Comparison of ENCODE assay signal across 23 cellular contexts in the genomic region with DNA sequence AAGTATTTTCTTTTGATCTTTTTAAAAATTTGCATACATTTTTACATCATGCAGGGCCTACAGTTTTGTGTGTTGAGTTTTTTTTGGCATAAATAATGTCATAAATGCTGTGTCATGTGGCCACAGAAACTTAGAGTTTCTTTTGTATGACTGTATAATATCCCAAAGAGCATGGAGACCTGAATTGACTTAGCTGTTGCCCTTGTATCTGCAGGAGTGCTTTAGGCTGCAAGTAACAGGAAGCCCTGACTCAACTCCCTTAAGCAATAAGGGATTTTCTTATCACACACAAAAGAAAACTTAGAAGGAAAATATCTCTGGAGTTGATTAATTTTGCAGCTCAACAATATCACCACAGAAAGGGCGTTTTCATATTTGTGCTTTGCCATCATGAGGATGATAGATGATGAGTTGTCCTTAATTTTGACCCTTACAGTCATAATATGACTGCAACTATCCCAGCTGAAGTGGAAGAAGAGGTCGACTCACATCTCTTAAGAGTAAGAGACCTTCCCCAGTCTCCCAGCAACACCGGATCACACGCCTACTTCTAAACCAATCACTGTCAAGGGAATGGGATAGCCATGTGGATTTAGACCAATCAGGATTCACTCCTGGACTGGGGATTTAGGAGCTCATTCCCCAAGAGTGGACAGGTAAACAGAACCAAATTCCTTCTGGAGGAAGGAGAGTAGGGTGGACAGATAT.
DNase-seq lines count a peak whose midpoint lies in the region; ATAC-seq and TF ChIP-seq lines count a peak whose summit lies in the region.
"Had no signal": no experiment of that assay in that cellular context is flagged by ENCODE, and none has a peak within 500 bp of the region (broad histone marks: within the 10 kb centered on the region; RNA-seq: fewer than 3 reads in every experiment).

No MANE protein-coding gene starts in this region.

- CTCF ChIA-PET in WTC11 (lab: Charles Lee) = interaction anchor here (0.7 to 0.9 kb wide), 3 partner anchors 20 to 65 kb away, joined by 3 to 5 read pairs (median 3); no protein-coding TSS in a partner anchor
- CTCF ChIA-PET in activated CD4-positive, alpha-beta memory T cell treated with anti-CD3 and anti-CD28 coated beads, Interleukin-2, amount 10 ng/mL, durations not matched to agents 7 days and 5 days (lab: Charles Lee) = no interaction called here

- peaks cover 10% of the 10 kb centered on the region for H3K4me1 Mint-ChIP-seq in WTC11
- H3K4me1 Mint-ChIP-seq in activated CD4-positive, alpha-beta memory T cell treated with anti-CD3 and anti-CD28 coated beads, Interleukin-2, amount 10 ng/mL, durations not matched to agents 7 days and 5 days = peaks cover 15% of the 10 kb centered on the region
- H3K4me1 Mint-ChIP-seq: activated CD4-positive, alpha-beta T cell treated with anti-CD3 and anti-CD28 coated beads, Interleukin-2, amount 10 ng/mL, durations not matched to agents 7 days and 5 days; activated naive CD8-positive, alpha-beta T cell treated with anti-CD3 and anti-CD28 coated beads, Interleukin-2, amount 10 ng/mL, durations not matched to agents 7 days and 5 days; CD4-positive, CD25-positive, alpha-beta regulatory T cell; naive thymus-derived CD8-positive, alpha-beta T cell had no signal

- DNase-seq in ELR (ENCODE audit: low read depth) = peak; percentile 27
- peak; percentile 24 for DNase-seq in MG63
- DNase-seq in WTC11 (ENCODE audit: low spot score) = no peak
- peak; percentile 61 for DNase-seq in iPS-NIHi11 (ENCODE audit: low spot score)
- DNase-seq in activated CD4-positive, alpha-beta memory T cell treated with anti-CD3 and anti-CD28 coated beads, Interleukin-2, amount 10 ng/mL, durations not matched to agents 7 days and 5 days = no peak
- DNase-seq in medulla oblongata (ENCODE audit: extremely low spot score) = no peak
- DNase-seq: activated CD4-positive, alpha-beta T cell treated with anti-CD3 and anti-CD28 coated beads, Interleukin-2, amount 10 ng/mL, durations not matched to agents 7 days and 5 days; activated naive CD8-positive, alpha-beta T cell treated with anti-CD3 and anti-CD28 coated beads, Interleukin-2, amount 10 ng/mL, durations not matched to agents 7 days and 5 days; CD4-positive, CD25-positive, alpha-beta regulatory T cell; effector CD8-positive, alpha-beta T cell; IMR-90; naive thymus-derived CD8-positive, alpha-beta T cell; NCI-H146; NCI-H2171 treated with DMSO at 0.1 percent for 48 hours; NCI-H748 treated with DMSO at 0.1 percent for 48 hours; SHP77; spleen; stimulated activated CD4-positive, alpha-beta T cell treated with anti-CD3 and anti-CD28 coated beads, Interleukin-4, amount 100 ng/mL, for 24 hours; stimulated activated naive CD8-positive, alpha-beta T cell treated with anti-CD3 and anti-CD28 coated beads, Interleukin-15, Interleukin-2, amounts not matched to agents 100 U/mL and 50 U/mL, for 24 hours; thyroid gland had no signal

- H3K4me3 Mint-ChIP-seq in WTC11 = no peak overlapping the region
- no peak overlapping the region for H3K4me3 Mint-ChIP-seq in activated CD4-positive, alpha-beta memory T cell treated with anti-CD3 and anti-CD28 coated beads, Interleukin-2, amount 10 ng/mL, durations not matched to agents 7 days and 5 days
- H3K4me3 Mint-ChIP-seq: activated CD4-positive, alpha-beta T cell treated with anti-CD3 and anti-CD28 coated beads, Interleukin-2, amount 10 ng/mL, durations not matched to agents 7 days and 5 days; activated naive CD8-positive, alpha-beta T cell treated with anti-CD3 and anti-CD28 coated beads, Interleukin-2, amount 10 ng/mL, durations not matched to agents 7 days and 5 days; CD4-positive, CD25-positive, alpha-beta regulatory T cell; naive thymus-derived CD8-positive, alpha-beta T cell had no signal

- H3K27me3 ChIP-seq in MG63 = peaks cover 12% of the 10 kb centered on the region
- H3K27me3 ChIP-seq: thyroid gland had no signal

- no peaks in the 10 kb centered on the region for H3K9me3 Mint-ChIP-seq in WTC11
- H3K9me3 Mint-ChIP-seq in activated CD4-positive, alpha-beta memory T cell treated with anti-CD3 and anti-CD28 coated beads, Interleukin-2, amount 10 ng/mL, durations not matched to agents 7 days and 5 days = no peaks in the 10 kb centered on the region
- H3K9me3 Mint-ChIP-seq: activated CD4-positive, alpha-beta T cell treated with anti-CD3 and anti-CD28 coated beads, Interleukin-2, amount 10 ng/mL, durations not matched to agents 7 days and 5 days; activated naive CD8-positive, alpha-beta T cell treated with anti-CD3 and anti-CD28 coated beads, Interleukin-2, amount 10 ng/mL, durations not matched to agents 7 days and 5 days had no signal

- POLR2A ChIA-PET in WTC11 (lab: Charles Lee) = interaction anchor here (0.6 kb wide), 1 partner anchor 236 kb away, joined by 5 read pairs; no protein-coding TSS in a partner anchor
- POLR2A ChIA-PET in activated CD4-positive, alpha-beta memory T cell treated with anti-CD3 and anti-CD28 coated beads, Interleukin-2, amount 10 ng/mL, durations not matched to agents 7 days and 5 days (lab: Charles Lee) = interaction anchor here (0.6 kb wide), 1 partner anchor 355 kb away, joined by 3 read pairs; no protein-coding TSS in a partner anchor

- no peak for TF ChIP-seq CTCF in WTC11 (IDR thresholded peaks at IDR 0.05)

- no peak overlapping the region for H3K4me3 ChIP-seq in MG63
- H3K4me3 ChIP-seq: spleen, thyroid gland had no signal

- H3K27me3 Mint-ChIP-seq in WTC11 (ENCODE audit: low read depth) = no peaks in the 10 kb centered on the region; the same call in 1 of the 2 replicates
- H3K27me3 Mint-ChIP-seq in activated CD4-positive, alpha-beta memory T cell treated with anti-CD3 and anti-CD28 coated beads, Interleukin-2, amount 10 ng/mL, durations not matched to agents 7 days and 5 days = peaks cover 21% of the 10 kb centered on the region

- H3K27ac Mint-ChIP-seq in WTC11 = no peak overlapping the region
- H3K27ac Mint-ChIP-seq in activated CD4-positive, alpha-beta memory T cell treated with anti-CD3 and anti-CD28 coated beads, Interleukin-2, amount 10 ng/mL, durations not matched to agents 7 days and 5 days = no peak overlapping the region
- H3K27ac Mint-ChIP-seq: activated CD4-positive, alpha-beta T cell treated with anti-CD3 and anti-CD28 coated beads, Interleukin-2, amount 10 ng/mL, durations not matched to agents 7 days and 5 days; activated naive CD8-positive, alpha-beta T cell treated with anti-CD3 and anti-CD28 coated beads, Interleukin-2, amount 10 ng/mL, durations not matched to agents 7 days and 5 days; naive thymus-derived CD8-positive, alpha-beta T cell had no signal

- peak; percentile 26; the same call in 1 of the 2 replicates for ATAC-seq in WTC11
- ATAC-seq in GM19351 (IDR thresholded peaks at IDR 0.05; ENCODE audit: unreplicated experiment) = no peak
- no peak for ATAC-seq in HG03571 (IDR thresholded peaks at IDR 0.05; ENCODE audit: unreplicated experiment)
- ATAC-seq: esophagus mucosa; naive thymus-derived CD8-positive, alpha-beta T cell; stimulated activated naive CD8-positive, alpha-beta T cell treated with anti-CD3 and anti-CD28 coated beads, Interleukin-15, Interleukin-2, amounts not matched to agents 100 U/mL and 50 U/mL, for 24 hours had no signal

- H3K9me3 ChIP-seq in MG63 = no peaks in the 10 kb centered on the region
- H3K9me3 ChIP-seq: spleen, thyroid gland had no signal

- H3K36me3 ChIP-seq in MG63 = no peaks in the 10 kb centered on the region
- H3K36me3 ChIP-seq: spleen, thyroid gland had no signal

- no peaks in the 10 kb centered on the region for H3K36me3 Mint-ChIP-seq in WTC11
- H3K36me3 Mint-ChIP-seq in activated CD4-positive, alpha-beta memory T cell treated with anti-CD3 and anti-CD28 coated beads, Interleukin-2, amount 10 ng/mL, durations not matched to agents 7 days and 5 days (ENCODE audit: low read depth) = no peaks in the 10 kb centered on the region
- H3K36me3 Mint-ChIP-seq: activated naive CD8-positive, alpha-beta T cell treated with anti-CD3 and anti-CD28 coated beads, Interleukin-2, amount 10 ng/mL, durations not matched to agents 7 days and 5 days; CD4-positive, CD25-positive, alpha-beta regulatory T cell; naive thymus-derived CD8-positive, alpha-beta T cell had no signal

TF ChIP-seq in WTC11, 78 proteins besides CTCF, POLR2A, EP300 and RAD21:
- TF ChIP-seq NFYB (CRISPR knock-in tag; conservative IDR thresholded peaks at IDR 0.05; ENCODE audit: low read depth) = peak; percentile 44
- TF ChIP-seq, protein P1, sequence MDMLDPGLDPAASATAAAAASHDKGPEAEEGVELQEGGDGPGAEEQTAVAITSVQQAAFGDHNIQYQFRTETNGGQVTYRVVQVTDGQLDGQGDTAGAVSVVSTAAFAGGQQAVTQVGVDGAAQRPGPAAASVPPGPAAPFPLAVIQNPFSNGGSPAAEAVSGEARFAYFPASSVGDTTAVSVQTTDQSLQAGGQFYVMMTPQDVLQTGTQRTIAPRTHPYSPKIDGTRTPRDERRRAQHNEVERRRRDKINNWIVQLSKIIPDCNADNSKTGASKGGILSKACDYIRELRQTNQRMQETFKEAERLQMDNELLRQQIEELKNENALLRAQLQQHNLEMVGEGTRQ (CRISPR knock-in tag; IDR thresholded peaks at IDR 0.05) = 0 out of 2 replicates have a peak, but pooled peaks have one; percentile 5
- TF ChIP-seq ELF4 (CRISPR knock-in tag; IDR thresholded peaks at IDR 0.05; ENCODE audit: low read depth) = no peak

Comparison
In these comparisons a context has a peak if more than half of its experiments do, and no peak if none do; other contexts are left out.
1. DNase-seq: peak in ELR (single experiment), MG63 (single experiment) and iPS-NIHi11 (single experiment); none in WTC11 (single experiment), activated CD4-positive, alpha-beta memory T cell treated with anti-CD3 and anti-CD28 coated beads, Interleukin-2, amount 10 ng/mL, durations not matched to agents 7 days and 5 days (single experiment) and medulla oblongata (single experiment).